In genomic region chr14:61537567-61538463, GRCh38 we compare ENCODE assay signal across 8 cellular contexts.
DNase-seq lines count a peak whose midpoint lies in the region; ATAC-seq, FAIRE-seq and TF ChIP-seq lines count a peak whose summit lies in the region.

No MANE protein-coding gene starts in this region.

- H3K4me3 ChIP-seq in heart right ventricle (no peak overlapping the region), small intestine (ENCODE audit: low read depth in 1 of 2, low read length in 2 of 2) (no peak overlapping the region)

- peak overlapping the region; percentile 8 for H3K4me3 Mint-ChIP-seq in activated T-cell treated with anti-CD3 and anti-CD28 coated beads, Interleukin-2, amount 50 U/mL, for 4 hours
- no peak overlapping the region for H3K4me3 Mint-ChIP-seq in nephron progenitor cell

- H3K9me3 ChIP-seq in heart right ventricle (no peaks in the 10 kb centered on the region), small intestine (ENCODE audit: control insufficient read depth, low read depth) (no peaks in the 10 kb centered on the region)

- peak; percentile 35 for DNase-seq in NCI-H146 (lab: John Stamatoyannopoulos, UW)
- peak; percentile 58 for DNase-seq in activated T-cell treated with anti-CD3 and anti-CD28 coated beads, Interleukin-2, amount 50 U/mL, for 4 hours
- no peak for DNase-seq in heart right ventricle
- DNase-seq in small intestine, result peak; percentile 92
- no peak for DNase-seq in D721Med (ENCODE audit: insufficient read length, low spot score)
- DNase-seq in nephron progenitor cell, result no peak

- FAIRE-seq in small intestine (lab: Jason Lieb, UNC), result no peak
- FAIRE-seq in D721Med (lab: Jason Lieb, UNC), result no peak

- peaks cover 0 to 72% (median 58%) of the 10 kb centered on the region in 9 donors for H3K4me1 ChIP-seq in heart right ventricle
- H3K4me1 ChIP-seq in small intestine (ENCODE audit: control insufficient read depth in 2 of 2, insufficient read depth in 1 of 2, low read depth in 1 of 2, low read length in 1 of 2), result peaks cover 18 to 24% of the 10 kb centered on the region in 2 donors

- H3K27me3 Mint-ChIP-seq in activated T-cell treated with anti-CD3 and anti-CD28 coated beads, Interleukin-2, amount 50 U/mL, for 4 hours (ENCODE audit: low read depth), result no peaks in the 10 kb centered on the region
- H3K27me3 Mint-ChIP-seq in nephron progenitor cell (ENCODE audit: low read depth, poor library complexity), result peaks cover 6% of the 10 kb centered on the region

- H3K27me3 ChIP-seq in heart right ventricle (no peaks in the 10 kb centered on the region), small intestine (ENCODE audit: control insufficient read depth in 2 of 2, insufficient read depth in 2 of 2, low read length in 2 of 2) (no peaks in the 10 kb centered on the region)

- peaks cover 62% of the 10 kb centered on the region for H3K36me3 Mint-ChIP-seq in activated T-cell treated with anti-CD3 and anti-CD28 coated beads, Interleukin-2, amount 50 U/mL, for 4 hours (ENCODE audit: insufficient read depth)
- H3K36me3 Mint-ChIP-seq in nephron progenitor cell (ENCODE audit: low read depth), result no peaks in the 10 kb centered on the region

- peaks cover 65% of the 10 kb centered on the region for H3K4me1 Mint-ChIP-seq in activated T-cell treated with anti-CD3 and anti-CD28 coated beads, Interleukin-2, amount 50 U/mL, for 4 hours (ENCODE audit: low read depth)
- H3K4me1 Mint-ChIP-seq in nephron progenitor cell, result peaks cover 14% of the 10 kb centered on the region

- intact Hi-C loops in heart right ventricle (cut with DNase I), result no loop called here

- ATAC-seq in GM18861 (IDR thresholded peaks at IDR 0.05; ENCODE audit: unreplicated experiment) (peak; percentile 51), heart right ventricle (peak; percentile 16 to 71 (median 50)), HG03135 (IDR thresholded peaks at IDR 0.05; ENCODE audit: unreplicated experiment) (no peak)
- ATAC-seq in activated T-cell treated with anti-CD3 and anti-CD28 coated beads, Interleukin-2, amount 50 U/mL, for 4 hours, result peak; percentile 78 to 85

- H3K27ac Mint-ChIP-seq in nephron progenitor cell, result no peak overlapping the region

- peaks cover 0 to 23% (median 0%) of the 10 kb centered on the region in 9 donors for H3K36me3 ChIP-seq in heart right ventricle
- H3K36me3 ChIP-seq in small intestine (ENCODE audit: control insufficient read depth in 2 of 2, insufficient read depth in 2 of 2, low read length in 2 of 2), result no peaks in the 10 kb centered on the region

- 40% methylated on average over 8 of the region's 8 CpGs for WGBS in heart right ventricle, 2 donors
- WGBS in small intestine, 3 donors, result 18 to 49% (median 27%) methylated on average over 8 of the region's 8 CpGs

- H3K27ac ChIP-seq in heart right ventricle (peak overlapping the region in 8 of 10 donors; percentile 11 to 70 (median 50)), small intestine (ENCODE audit: low read depth in 1 of 2, low read length in 1 of 2) (peak overlapping the region in 1 of 2 donors; percentile 94)

- no peaks in the 10 kb centered on the region for H3K9me3 Mint-ChIP-seq in activated T-cell treated with anti-CD3 and anti-CD28 coated beads, Interleukin-2, amount 50 U/mL, for 4 hours
- H3K9me3 Mint-ChIP-seq in nephron progenitor cell, result no peaks in the 10 kb centered on the region

- TF ChIP-seq CTCF in heart right ventricle (IDR thresholded peaks at IDR 0.05), result no peak
- no peak for TF ChIP-seq CTCF in D721Med (IDR thresholded peaks at IDR 0.05; ENCODE audit: insufficient read depth, missing control alignments)
- TF ChIP-seq CTCF in nephron progenitor cell (IDR thresholded peaks at IDR 0.05), result no peak

Comparison
In these comparisons a context has a peak if more than half of its experiments do, and no peak if none do; other contexts are left out.
1. DNase-seq: peak in NCI-H146 (single experiment), activated T-cell treated with anti-CD3 and anti-CD28 coated beads, Interleukin-2, amount 50 U/mL, for 4 hours (single experiment) and small intestine (single experiment); none in heart right ventricle (0 of 2), D721Med (single experiment) and nephron progenitor cell (single experiment).